In genomic region chr6:29071831-29072723, GRCh38 we compare ENCODE assay signal across 9 cellular contexts. TPM values are rescaled to one million over a fixed set of nuclear protein-coding genes. Genes with fewer than 3 reads are reported as not detected.
A peak's percentile ranks its signal among the peaks of the same experiment; 100 is the strongest.
DNase-seq lines count a peak whose midpoint lies in the region; ATAC-seq, FAIRE-seq and TF ChIP-seq lines count a peak whose summit lies in the region.
"Had no signal": no experiment of that assay in that cellular context is flagged by ENCODE, and none has a peak within 500 bp of the region (broad histone marks: within the 10 kb centered on the region; RNA-seq: fewer than 3 reads in every experiment).

No MANE protein-coding gene starts in this region.

- ATAC-seq in natural killer cell, result peak in 2 of 3 donors; percentile 35 to 43
- ATAC-seq in natural killer cell treated with Interleukin-12 subunit alpha and Interleukin-12 subunit beta and Interleukin-15 and Interleukin-18, amount 100 ng/mL, for 72 hours, result no peak

- H3K4me3 ChIP-seq in Jurkat, Clone E6-1 (ENCODE audit: low read length), result no peak overlapping the region
- H3K4me3 ChIP-seq in keratinocyte (ENCODE audit: control insufficient read depth in 2 of 3, extremely low read depth in 1 of 3, insufficient read depth in 2 of 3, low read depth in 1 of 3, low read length in 3 of 3), result no peak overlapping the region

- DNase-seq in natural killer cell (no peak), keratinocyte (ENCODE audit: low read depth, low spot score) (no peak), NCI-H2107 (lab: John Stamatoyannopoulos, UW) (no peak), NCI-H1694 (lab: John Stamatoyannopoulos, UW) (no peak), NCI-H2029 treated with DMSO at 0.1 percent for 48 hours (lab: John Stamatoyannopoulos, UW) (no peak)
- no peak for DNase-seq in natural killer cell treated with Interleukin-12 subunit alpha and Interleukin-12 subunit beta and Interleukin-15 and Interleukin-18, amount 100 ng/mL, for 72 hours (ENCODE audit: low spot score)
- DNase-seq in Jurkat, Clone E6-1 (ENCODE audit: low read depth, low spot score), result peak; percentile 6

- TF ChIP-seq CTCF in natural killer cell (IDR thresholded peaks at IDR 0.05) (no peak), VCaP (conservative IDR thresholded peaks at IDR 0.05) (peak; percentile 82), keratinocyte (optimal IDR thresholded peaks at IDR 0.05 in 1 of 3, IDR thresholded peaks at IDR 0.05 in 1 of 3, conservative IDR thresholded peaks at IDR 0.05 in 1 of 3; ENCODE audit: extremely low read depth in 1 of 3, insufficient read depth in 2 of 3, low read length in 3 of 3) (peak; percentile 79 to 92 (median 82))

- H4K20me1 ChIP-seq in keratinocyte (ENCODE audit: control insufficient read depth, extremely low read depth, insufficient read depth, low read length), result no peaks in the 10 kb centered on the region

- no peak overlapping the region for H3K27ac Mint-ChIP-seq in natural killer cell
- no peak overlapping the region for H3K27ac Mint-ChIP-seq in natural killer cell treated with Interleukin-12 subunit alpha and Interleukin-12 subunit beta and Interleukin-15 and Interleukin-18, amount 100 ng/mL, for 72 hours
- H3K27ac Mint-ChIP-seq: activated naive CD4-positive, alpha-beta T cell treated with anti-CD3 and anti-CD28 coated beads, Interleukin-2, amount 50 U/mL, for 72 hours had no signal

- intact Hi-C loops in natural killer cell (cut with micrococcal nuclease), result no loop called here

- H3K27ac ChIP-seq in VCaP (no peak overlapping the region), keratinocyte (ENCODE audit: control insufficient read depth, insufficient read depth, low read length) (no peak overlapping the region)

- dilution Hi-C loops in keratinocyte (cut with MboI; ENCODE audit: extremely low pct_ligation_motif_present, low sequenced_read_pairs), result no loop called here

- H3K9me1 ChIP-seq in keratinocyte (ENCODE audit: control insufficient read depth, extremely low read depth, insufficient read depth, low read length), result no peaks in the 10 kb centered on the region

- H3K4me3 Mint-ChIP-seq in natural killer cell, result no peak overlapping the region
- H3K4me3 Mint-ChIP-seq in natural killer cell treated with Interleukin-12 subunit alpha and Interleukin-12 subunit beta and Interleukin-15 and Interleukin-18, amount 100 ng/mL, for 72 hours, result no peak overlapping the region

- H3K27me3 Mint-ChIP-seq in natural killer cell (ENCODE audit: low read depth in 2 of 2), result peaks cover 16 to 37% of the 10 kb centered on the region in 2 donors
- peaks cover 24 to 58% of the 10 kb centered on the region in 2 donors for H3K27me3 Mint-ChIP-seq in natural killer cell treated with Interleukin-12 subunit alpha and Interleukin-12 subunit beta and Interleukin-15 and Interleukin-18, amount 100 ng/mL, for 72 hours

- no peak overlapping the region for H3K9ac ChIP-seq in keratinocyte (ENCODE audit: control insufficient read depth, extremely low read depth, insufficient read depth, low read length)

- no peaks in the 10 kb centered on the region for H3K9me3 Mint-ChIP-seq in natural killer cell
- no peaks in the 10 kb centered on the region for H3K9me3 Mint-ChIP-seq in natural killer cell treated with Interleukin-12 subunit alpha and Interleukin-12 subunit beta and Interleukin-15 and Interleukin-18, amount 100 ng/mL, for 72 hours
- H3K9me3 Mint-ChIP-seq: activated naive CD4-positive, alpha-beta T cell treated with anti-CD3 and anti-CD28 coated beads, Interleukin-2, amount 50 U/mL, for 72 hours had no signal

- no peaks in the 10 kb centered on the region for H3K79me2 ChIP-seq in keratinocyte (ENCODE audit: control insufficient read depth, insufficient read depth, low read length)

- H3K27me3 ChIP-seq in keratinocyte (ENCODE audit: control insufficient read depth, extremely low read depth, insufficient read depth, low read length), result no peaks in the 10 kb centered on the region

- no peak overlapping the region for H3K4me2 ChIP-seq in keratinocyte (ENCODE audit: control insufficient read depth, extremely low read depth, insufficient read depth, low read depth, low read length)

- H3K4me1 Mint-ChIP-seq in natural killer cell, result no peaks in the 10 kb centered on the region
- no peaks in the 10 kb centered on the region for H3K4me1 Mint-ChIP-seq in natural killer cell treated with Interleukin-12 subunit alpha and Interleukin-12 subunit beta and Interleukin-15 and Interleukin-18, amount 100 ng/mL, for 72 hours (ENCODE audit: low read depth in 2 of 2)

- FAIRE-seq in keratinocyte (lab: Jason Lieb, UNC), result peak; percentile 34

- H3K36me3 Mint-ChIP-seq in natural killer cell, result no peaks in the 10 kb centered on the region
- peaks cover 5% of the 10 kb centered on the region for H3K36me3 Mint-ChIP-seq in natural killer cell treated with Interleukin-12 subunit alpha and Interleukin-12 subunit beta and Interleukin-15 and Interleukin-18, amount 100 ng/mL, for 72 hours
- H3K36me3 Mint-ChIP-seq: activated naive CD4-positive, alpha-beta T cell treated with anti-CD3 and anti-CD28 coated beads, Interleukin-2, amount 50 U/mL, for 72 hours had no signal

- no peaks in the 10 kb centered on the region for H3K4me1 ChIP-seq in keratinocyte (ENCODE audit: control insufficient read depth, extremely low read depth, insufficient read depth, low read length)

- H3K36me3 ChIP-seq in keratinocyte (ENCODE audit: control insufficient read depth in 2 of 2, extremely low read depth in 1 of 2, insufficient read depth in 2 of 2, low read length in 2 of 2), result no peaks in the 10 kb centered on the region

- H2AFZ ChIP-seq in keratinocyte (ENCODE audit: control insufficient read depth, low read length), result no peak overlapping the region

- no peaks in the 10 kb centered on the region for H3K9me3 ChIP-seq in keratinocyte (ENCODE audit: control insufficient read depth, low read depth, low read length)

RNA-seq across cellular contexts. Expression of gene OR2B3, which starts 15.0 kb away (rescaled TPM):
- not detected for total RNA-seq in natural killer cell
- total RNA-seq in natural killer cell treated with Interleukin-12 subunit alpha and Interleukin-12 subunit beta and Interleukin-15 and Interleukin-18, amount 100 ng/mL, for 72 hours, result not detected
- polyA plus RNA-seq in Jurkat, Clone E6-1 (2012; ENCODE audit: insufficient read depth, insufficient read length), result not detected
- not detected in 3 replicates for polyA plus RNA-seq in keratinocyte
- not detected for polyA plus RNA-seq in keratinocyte (2011; ENCODE audit: low read depth)
- polyA plus RNA-seq in keratinocyte (2011; cell fraction: cytosol; rRNA removed), result not detected in 2 replicates
- polyA plus RNA-seq in keratinocyte (2011; cell fraction: nucleus; rRNA removed), result not detected in 2 replicates
- polyA plus RNA-seq in keratinocyte (2012; ENCODE audit: low replicate concordance), result not detected in 2 replicates
- not detected in 3 replicates for polyA minus RNA-seq in keratinocyte
- not detected for polyA minus RNA-seq in keratinocyte (2011; cell fraction: cytosol; rRNA and poly(A)+ RNA removed)
- polyA minus RNA-seq in keratinocyte (2011; cell fraction: nucleus; rRNA and poly(A)+ RNA removed), result not detected in 2 replicates
- total RNA-seq: activated naive CD4-positive, alpha-beta T cell treated with anti-CD3 and anti-CD28 coated beads, Interleukin-2, amount 50 U/mL, for 72 hours had no signal

RNA-seq across cellular contexts. Expression of gene OR2W1, which starts 27.1 kb away (rescaled TPM):
- total RNA-seq in natural killer cell, result not detected
- not detected for total RNA-seq in natural killer cell treated with Interleukin-12 subunit alpha and Interleukin-12 subunit beta and Interleukin-15 and Interleukin-18, amount 100 ng/mL, for 72 hours
- not detected for polyA plus RNA-seq in Jurkat, Clone E6-1 (2012; ENCODE audit: insufficient read depth, insufficient read length)
- polyA plus RNA-seq in keratinocyte, result not detected in 3 replicates
- not detected for polyA plus RNA-seq in keratinocyte (2011; ENCODE audit: low read depth)
- not detected in 2 replicates for polyA plus RNA-seq in keratinocyte (2011; cell fraction: cytosol; rRNA removed)
- not detected in 2 replicates for polyA plus RNA-seq in keratinocyte (2011; cell fraction: nucleus; rRNA removed)
- polyA plus RNA-seq in keratinocyte (2012; ENCODE audit: low replicate concordance), result not detected in 2 replicates
- polyA minus RNA-seq in keratinocyte, result not detected in 3 replicates
- not detected for polyA minus RNA-seq in keratinocyte (2011; cell fraction: cytosol; rRNA and poly(A)+ RNA removed)
- not detected in 2 replicates for polyA minus RNA-seq in keratinocyte (2011; cell fraction: nucleus; rRNA and poly(A)+ RNA removed)
- total RNA-seq: activated naive CD4-positive, alpha-beta T cell treated with anti-CD3 and anti-CD28 coated beads, Interleukin-2, amount 50 U/mL, for 72 hours had no signal

RNA-seq across cellular contexts. Expression of gene OR2J1, which starts 27.2 kb away (rescaled TPM):
- not detected for total RNA-seq in natural killer cell
- total RNA-seq in natural killer cell treated with Interleukin-12 subunit alpha and Interleukin-12 subunit beta and Interleukin-15 and Interleukin-18, amount 100 ng/mL, for 72 hours, result not detected
- polyA plus RNA-seq in Jurkat, Clone E6-1 (2012; ENCODE audit: insufficient read depth, insufficient read length), result not detected
- not detected in 3 replicates for polyA plus RNA-seq in keratinocyte
- polyA plus RNA-seq in keratinocyte (2011; ENCODE audit: low read depth), result not detected
- polyA plus RNA-seq in keratinocyte (2011; cell fraction: cytosol; rRNA removed), result not detected in 2 replicates
- polyA plus RNA-seq in keratinocyte (2011; cell fraction: nucleus; rRNA removed), result not detected in 2 replicates
- polyA plus RNA-seq in keratinocyte (2012; ENCODE audit: low replicate concordance), result not detected in 2 replicates
- polyA minus RNA-seq in keratinocyte, result not detected in 3 replicates
- polyA minus RNA-seq in keratinocyte (2011; cell fraction: cytosol; rRNA and poly(A)+ RNA removed), result not detected
- polyA minus RNA-seq in keratinocyte (2011; cell fraction: nucleus; rRNA and poly(A)+ RNA removed), result not detected in 2 replicates
- total RNA-seq: activated naive CD4-positive, alpha-beta T cell treated with anti-CD3 and anti-CD28 coated beads, Interleukin-2, amount 50 U/mL, for 72 hours had no signal

RNA-seq across cellular contexts. Expression of gene OR2J3, which starts 35.8 kb away (rescaled TPM):
- not detected for total RNA-seq in natural killer cell
- not detected for total RNA-seq in natural killer cell treated with Interleukin-12 subunit alpha and Interleukin-12 subunit beta and Interleukin-15 and Interleukin-18, amount 100 ng/mL, for 72 hours
- polyA plus RNA-seq in Jurkat, Clone E6-1 (2012; ENCODE audit: insufficient read depth, insufficient read length), result not detected
- not detected in 3 replicates for polyA plus RNA-seq in keratinocyte
- polyA plus RNA-seq in keratinocyte (2011; ENCODE audit: low read depth), result not detected
- not detected in 2 replicates for polyA plus RNA-seq in keratinocyte (2011; cell fraction: cytosol; rRNA removed)
- polyA plus RNA-seq in keratinocyte (2011; cell fraction: nucleus; rRNA removed), result not detected in 2 replicates
- not detected in 2 replicates for polyA plus RNA-seq in keratinocyte (2012; ENCODE audit: low replicate concordance)
- not detected in 3 replicates for polyA minus RNA-seq in keratinocyte
- polyA minus RNA-seq in keratinocyte (2011; cell fraction: cytosol; rRNA and poly(A)+ RNA removed), result not detected
- polyA minus RNA-seq in keratinocyte (2011; cell fraction: nucleus; rRNA and poly(A)+ RNA removed), result not detected in 2 replicates
- total RNA-seq: activated naive CD4-positive, alpha-beta T cell treated with anti-CD3 and anti-CD28 coated beads, Interleukin-2, amount 50 U/mL, for 72 hours had no signal

Comparison
In these comparisons a context has a peak if more than half of its experiments do, and no peak if none do; other contexts are left out.
1. ATAC-seq: peak in natural killer cell (2 of 3); none in natural killer cell treated with Interleukin-12 subunit alpha and Interleukin-12 subunit beta and Interleukin-15 and Interleukin-18, amount 100 ng/mL, for 72 hours (0 of 2).